Comparison of ENCODE assay signal across 31 cellular contexts in genomic region chr9:90953200-90953599, GRCh38.
"Had no signal": no experiment of that assay in that cellular context is flagged by ENCODE, and none has a peak within 500 bp of the region (broad histone marks: within the 10 kb centered on the region; RNA-seq: fewer than 3 reads in every experiment).

No MANE protein-coding gene starts in this region.

- H3K9me3 Mint-ChIP-seq: activated naive CD4-positive, alpha-beta T cell treated with anti-CD3 and anti-CD28 coated beads for 36 hours; activated naive CD8-positive, alpha-beta T cell treated with anti-CD3 and anti-CD28 coated beads for 36 hours; nephron; stimulated activated naive B cell treated with anti-CD40 and anti-IgM and Interleukin-4, amounts not matched to agents 10 μg/mL and 1 μg/mL and 100 μg/mL, for 72 hours; T-helper 2 cell treated with Interferon-gamma antibody and Interleukin-4, amounts not matched to agents 5 μg/mL and 100 μg/mL, for 36 hours had no signal

- H3K4me3 Mint-ChIP-seq: activated naive CD4-positive, alpha-beta T cell treated with anti-CD3 and anti-CD28 coated beads for 36 hours; activated naive CD8-positive, alpha-beta T cell treated with anti-CD3 and anti-CD28 coated beads for 36 hours; nephron; stimulated activated naive B cell treated with anti-CD40 and anti-IgM and Interleukin-4, amounts not matched to agents 10 μg/mL and 1 μg/mL and 100 μg/mL, for 72 hours; T-helper 2 cell treated with Interferon-gamma antibody and Interleukin-4, amounts not matched to agents 5 μg/mL and 100 μg/mL, for 36 hours had no signal

- H3K27me3 ChIP-seq: adrenal gland, body of pancreas, colonic mucosa, gastrocnemius medialis, pancreas, right atrium auricular region, stomach, thyroid gland, upper lobe of left lung, vagina had no signal

- H3K4me1 Mint-ChIP-seq: activated naive CD8-positive, alpha-beta T cell treated with anti-CD3 and anti-CD28 coated beads for 36 hours; nephron had no signal

- H3K4me2 ChIP-seq: smooth muscle cell had no signal

- H3K4me3 ChIP-seq: adrenal gland, body of pancreas, colonic mucosa, gastrocnemius medialis, pancreas, psoas muscle, right atrium auricular region, smooth muscle cell, stomach, thyroid gland, upper lobe of left lung, vagina had no signal

- DNase-seq: activated CD4-positive, alpha-beta T cell treated with anti-CD3 and anti-CD28 coated beads for 4 hours; activated CD4-positive, alpha-beta T cell treated with anti-CD3 and anti-CD28 coated beads, Interleukin-2, amount 50 U/mL, for 4 hours; activated effector memory CD4-positive, alpha-beta T cell treated with Interleukin-2 at 50 U/mL for 16 hours; activated naive CD4-positive, alpha-beta T cell treated with anti-CD3 and anti-CD28 coated beads for 36 hours; activated naive CD8-positive, alpha-beta T cell treated with anti-CD3 and anti-CD28 coated beads for 36 hours; activated T-cell treated with anti-CD3 and anti-CD28 coated beads for 4 hours; adrenal gland; aorta; body of pancreas; cerebellar nuclear complex; colonic mucosa; effector CD8-positive, alpha-beta T cell; gastrocnemius medialis; glutamatergic neuron; left cardiac atrium; left ventricle myocardium superior; pancreas; psoas muscle; stimulated activated CD4-positive, alpha-beta T cell treated with anti-CD3 and anti-CD28 coated beads, Interleukin-1b, Interleukin-23, amount 100 ng/mL, for 48 hours; stimulated activated CD4-positive, alpha-beta T cell treated with anti-CD3 and anti-CD28 coated beads, Interleukin-4, amount 100 ng/mL, for 4 hours; stimulated activated CD8-positive, alpha-beta memory T cell treated with anti-CD3 and anti-CD28 coated beads, Interleukin-4, amount 100 ng/mL, for 48 hours; stimulated activated naive B cell treated with anti-CD40 and anti-IgM and Interleukin-4, amounts not matched to agents 10 μg/mL and 1 μg/mL and 100 μg/mL, for 72 hours; stomach; thyroid gland; upper lobe of left lung had no signal

- H3K27ac ChIP-seq: adrenal gland, body of pancreas, colonic mucosa, gastrocnemius medialis, neutrophil, pancreas, psoas muscle, right atrium auricular region, stomach, thyroid gland, upper lobe of left lung, vagina had no signal

- H3K27ac Mint-ChIP-seq: activated naive CD4-positive, alpha-beta T cell treated with anti-CD3 and anti-CD28 coated beads for 36 hours; activated naive CD8-positive, alpha-beta T cell treated with anti-CD3 and anti-CD28 coated beads for 36 hours; nephron; stimulated activated naive B cell treated with anti-CD40 and anti-IgM and Interleukin-4, amounts not matched to agents 10 μg/mL and 1 μg/mL and 100 μg/mL, for 72 hours; T-helper 2 cell treated with Interferon-gamma antibody and Interleukin-4, amounts not matched to agents 5 μg/mL and 100 μg/mL, for 36 hours had no signal

- H3K4me1 ChIP-seq: adrenal gland, body of pancreas, colonic mucosa, gastrocnemius medialis, pancreas, psoas muscle, right atrium auricular region, stomach, upper lobe of left lung, vagina had no signal

- ATAC-seq: body of pancreas; gastrocnemius medialis; left cardiac atrium; left ventricle myocardium superior; pancreas; psoas muscle; stimulated activated naive B cell treated with anti-CD40 and anti-IgM and Interleukin-4, amounts not matched to agents 10 μg/mL and 1 μg/mL and 100 μg/mL, for 72 hours had no signal

- H3K36me3 Mint-ChIP-seq: activated naive CD8-positive, alpha-beta T cell treated with anti-CD3 and anti-CD28 coated beads for 36 hours; stimulated activated naive B cell treated with anti-CD40 and anti-IgM and Interleukin-4, amounts not matched to agents 10 μg/mL and 1 μg/mL and 100 μg/mL, for 72 hours had no signal

- H3K9me3 ChIP-seq: adrenal gland, body of pancreas, colonic mucosa, gastrocnemius medialis, neutrophil, pancreas, psoas muscle, right atrium auricular region, stomach, thyroid gland, upper lobe of left lung, vagina had no signal

- H3K36me3 ChIP-seq: adrenal gland, colonic mucosa, gastrocnemius medialis, neutrophil, pancreas, right atrium auricular region, stomach, thyroid gland, upper lobe of left lung, vagina had no signal
